Comparison of ENCODE assay signal across 3 cellular contexts in the genomic region with DNA sequence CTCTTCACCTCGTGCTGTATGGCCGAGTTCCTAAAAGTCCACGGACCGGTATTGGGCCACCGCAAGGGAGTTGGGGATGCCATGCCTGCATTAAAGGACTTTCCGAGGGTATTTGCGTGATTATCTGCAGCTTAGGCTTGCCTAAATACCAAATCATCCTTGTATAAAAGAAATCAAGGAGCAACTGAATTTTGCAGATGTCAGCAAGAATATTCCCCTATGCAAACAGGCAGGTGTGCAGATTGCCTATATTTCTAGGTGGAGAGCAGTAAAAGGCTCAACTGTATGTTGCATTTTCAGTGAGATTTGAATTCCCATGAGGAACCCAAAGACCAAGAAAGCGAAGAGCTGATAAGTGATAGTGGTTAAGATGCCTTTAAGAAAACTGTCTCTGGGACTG.
A peak's percentile ranks its signal among the peaks of the same experiment; 100 is the strongest.
TF ChIP-seq lines count a peak whose summit lies in the region.

No MANE protein-coding gene starts in this region.

TF ChIP-seq in A549, 52 proteins besides CTCF, POLR2A, EP300 and RAD21:
- no peak for TF ChIP-seq HDAC2 (IDR thresholded peaks at IDR 0.05)
- TF ChIP-seq MAFK (IDR thresholded peaks at IDR 0.05; ENCODE audit: partially characterized antibody): peak; percentile 78
TF ChIP-seq in A549: peak in this region for 1.

TF ChIP-seq in IMR-90, 13 proteins besides CTCF, POLR2A, EP300 and RAD21:
- TF ChIP-seq CHD1 (IDR thresholded peaks at IDR 0.05; ENCODE audit: low read depth, low read length): no peak
- TF ChIP-seq MAFK (IDR thresholded peaks at IDR 0.05; ENCODE audit: low read depth, low read length): peak; percentile 74
- TF ChIP-seq, protein P1, sequence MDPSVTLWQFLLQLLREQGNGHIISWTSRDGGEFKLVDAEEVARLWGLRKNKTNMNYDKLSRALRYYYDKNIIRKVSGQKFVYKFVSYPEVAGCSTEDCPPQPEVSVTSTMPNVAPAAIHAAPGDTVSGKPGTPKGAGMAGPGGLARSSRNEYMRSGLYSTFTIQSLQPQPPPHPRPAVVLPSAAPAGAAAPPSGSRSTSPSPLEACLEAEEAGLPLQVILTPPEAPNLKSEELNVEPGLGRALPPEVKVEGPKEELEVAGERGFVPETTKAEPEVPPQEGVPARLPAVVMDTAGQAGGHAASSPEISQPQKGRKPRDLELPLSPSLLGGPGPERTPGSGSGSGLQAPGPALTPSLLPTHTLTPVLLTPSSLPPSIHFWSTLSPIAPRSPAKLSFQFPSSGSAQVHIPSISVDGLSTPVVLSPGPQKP (IDR thresholded peaks at IDR 0.05; ENCODE audit: borderline replicate concordance, low read depth, low read length): no peak

TF ChIP-seq in H1, 55 proteins besides CTCF, POLR2A, EP300 and RAD21:
- peak; percentile 33; the same call in 1 of the 2 replicates for TF ChIP-seq MAFK (IDR thresholded peaks at IDR 0.05; ENCODE audit: low read depth, low read length)
- TF ChIP-seq, protein P2, sequence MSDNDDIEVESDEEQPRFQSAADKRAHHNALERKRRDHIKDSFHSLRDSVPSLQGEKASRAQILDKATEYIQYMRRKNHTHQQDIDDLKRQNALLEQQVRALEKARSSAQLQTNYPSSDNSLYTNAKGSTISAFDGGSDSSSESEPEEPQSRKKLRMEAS (IDR thresholded peaks at IDR 0.05): no peak
